ENCODE assay signal across 20 cellular contexts in genomic region chr1:204961765-204962419, GRCh38.
DNase-seq lines count a peak whose midpoint lies in the region; ATAC-seq and TF ChIP-seq lines count a peak whose summit lies in the region.
"Had no signal": no experiment of that assay in that cellular context is flagged by ENCODE, and none has a peak within 500 bp of the region (broad histone marks: within the 10 kb centered on the region; RNA-seq: fewer than 3 reads in every experiment).

No MANE protein-coding gene starts in this region.

- no peak overlapping the region for H3K9ac ChIP-seq in SU-DHL-6 (ENCODE audit: low read length)

- no peaks in the 10 kb centered on the region for H3K36me3 Mint-ChIP-seq in natural killer cell

- H3K9me3 ChIP-seq in BE2C (no peaks in the 10 kb centered on the region), HEK293 (ENCODE audit: control insufficient read depth, insufficient read depth, low read depth, low read length) (no peaks in the 10 kb centered on the region), SU-DHL-6 (ENCODE audit: insufficient read depth, low read length) (no peaks in the 10 kb centered on the region)
- H3K9me3 ChIP-seq: esophagus squamous epithelium, psoas muscle had no signal

- H3F3A ChIP-seq in SU-DHL-6 (ENCODE audit: insufficient read depth), result no peaks in the 10 kb centered on the region

- no peak overlapping the region for H3K27ac ChIP-seq in HEK293 (ENCODE audit: extremely low read depth, low read depth, low read length)
- no peak overlapping the region for H3K27ac ChIP-seq in SU-DHL-6 (ENCODE audit: low read depth, low read length)
- H3K27ac ChIP-seq: esophagus squamous epithelium, HL-60, psoas muscle had no signal

- H3K4me2 ChIP-seq in SU-DHL-6 (ENCODE audit: low read depth, low read length, poor library complexity, severe bottlenecking), result peak overlapping the region; percentile 21

- POLR2A ChIA-PET in HEK293 (lab: Yijun Ruan, JAX), result no interaction called here

- no peak overlapping the region for H3K4me3 Mint-ChIP-seq in natural killer cell
- H3K4me3 Mint-ChIP-seq: T-helper 2 cell treated with Interferon-gamma antibody and Interleukin-4, amounts not matched to agents 5 μg/mL and 100 μg/mL, for 36 hours had no signal

- intact Hi-C loops in natural killer cell (cut with micrococcal nuclease), result no loop called here

- H3K27me3 ChIP-seq in BE2C, result no peaks in the 10 kb centered on the region
- H3K27me3 ChIP-seq in SU-DHL-6 (ENCODE audit: low read length), result 0 out of 2 replicates have a peak, but pooled peaks cover 3% of the 10 kb centered on the region
- H3K27me3 ChIP-seq: esophagus squamous epithelium had no signal

- no peaks in the 10 kb centered on the region for H3K9me3 Mint-ChIP-seq in natural killer cell
- H3K9me3 Mint-ChIP-seq: T-helper 2 cell treated with Interferon-gamma antibody and Interleukin-4, amounts not matched to agents 5 μg/mL and 100 μg/mL, for 36 hours had no signal

- peaks cover 12 to 53% of the 10 kb centered on the region in 2 donors for H3K27me3 Mint-ChIP-seq in natural killer cell (ENCODE audit: low read depth in 2 of 2)

- no peak for DNase-seq in BE2C
- peak; percentile 60 for DNase-seq in islet precursor cell
- no peak for DNase-seq in HUDEP-2 (lab: John Stamatoyannopoulos, UW; ENCODE audit: unreplicated experiment in 76 of 76)
- DNase-seq in HPDE6-E6E7 (ENCODE audit: extremely low spot score), result no peak
- DNase-seq in natural killer cell, result no peak
- DNase-seq: activated naive CD4-positive, alpha-beta T cell treated with anti-CD3 and anti-CD28 coated beads, Interleukin-2, amount 50 U/mL, for 16 hours; dermis blood vessel endothelial cell; esophagus squamous epithelium; hippocampal formation; Kasumi-1; left colon; NCI-H187 treated with DMSO at 0.1 percent for 48 hours; psoas muscle; SHP77 treated with DMSO at 0.1 percent for 48 hours; stimulated activated CD4-positive, alpha-beta T cell treated with anti-CD3 and anti-CD28 coated beads, Interleukin-15, amount 100 ng/mL, for 24 hours had no signal

- no peaks in the 10 kb centered on the region for H3K9me2 ChIP-seq in SU-DHL-6 (replicated peaks; ENCODE audit: insufficient read depth, low read length)

- H4K20me1 ChIP-seq in SU-DHL-6 (ENCODE audit: low read depth, low read length), result no peaks in the 10 kb centered on the region

- CTCF ChIA-PET in HEK293 (lab: Yijun Ruan, JAX), result interaction anchor here (0.5 to 3.8 kb wide), 8 partner anchors 10 to 1969 kb away, joined by 3 to 15 read pairs (median 3); no protein-coding TSS in a partner anchor

- 0 out of 2 replicates have a peak, but pooled peaks have one; percentile 3 for TF ChIP-seq CTCF in BE2C (IDR thresholded peaks at IDR 0.05; ENCODE audit: low read depth, low read length)
- TF ChIP-seq CTCF in HEK293 (tag by site-specific recombination; IDR thresholded peaks at IDR 0.05), result no peak
- no peak for TF ChIP-seq CTCF in SU-DHL-6 (IDR thresholded peaks at IDR 0.05; ENCODE audit: insufficient read depth, low read length, poor library complexity, severe bottlenecking)
- no peak for TF ChIP-seq CTCF in natural killer cell (IDR thresholded peaks at IDR 0.05)

- H3K36me3 ChIP-seq in BE2C (no peaks in the 10 kb centered on the region; the same call in 1 of the 2 replicates), HEK293 (ENCODE audit: control insufficient read depth in 2 of 2, insufficient read depth in 1 of 2, low read length in 2 of 2) (no peaks in the 10 kb centered on the region), SU-DHL-6 (ENCODE audit: low read length) (no peaks in the 10 kb centered on the region)

- H3K4me1 ChIP-seq in BE2C (no peaks in the 10 kb centered on the region), HEK293 (ENCODE audit: control insufficient read depth, insufficient read depth, low read length) (no peaks in the 10 kb centered on the region)

- no peak overlapping the region for H2AFZ ChIP-seq in SU-DHL-6 (ENCODE audit: low read depth, low read length, severe bottlenecking)

- H3K4me1 Mint-ChIP-seq in natural killer cell, result no peaks in the 10 kb centered on the region

- H3K4me3 ChIP-seq in BE2C (ENCODE audit: low read depth, low read length) (no peak overlapping the region), HEK293 (ENCODE audit: low read depth, low read length) (no peak overlapping the region), SU-DHL-6 (ENCODE audit: insufficient read depth, low read length, poor library complexity, severe bottlenecking) (no peak overlapping the region)
- H3K4me3 ChIP-seq: esophagus squamous epithelium, psoas muscle had no signal

- no peaks in the 10 kb centered on the region for H3K79me2 ChIP-seq in SU-DHL-6 (ENCODE audit: insufficient read depth, low read length)

- ATAC-seq in HG03571 (IDR thresholded peaks at IDR 0.05; ENCODE audit: unreplicated experiment) (no peak), natural killer cell (no peak)
- ATAC-seq: left colon, psoas muscle had no signal

- no peak overlapping the region for H3K27ac Mint-ChIP-seq in natural killer cell
- H3K27ac Mint-ChIP-seq: T-helper 2 cell treated with Interferon-gamma antibody and Interleukin-4, amounts not matched to agents 5 μg/mL and 100 μg/mL, for 36 hours had no signal

TF ChIP-seq in HEK293, 187 proteins besides CTCF, POLR2A, EP300 and RAD21:
- TF ChIP-seq ZNF792 (tag by site-specific recombination; IDR thresholded peaks at IDR 0.05) (no peak), ZNF623 (tag by site-specific recombination; IDR thresholded peaks at IDR 0.05) (no peak), ZNF366 (tag by site-specific recombination; conservative IDR thresholded peaks at IDR 0.05) (no peak), ZSCAN30 (tag by site-specific recombination; IDR thresholded peaks at IDR 0.05) (no peak), BCL11B (tag by site-specific recombination; IDR thresholded peaks at IDR 0.05; ENCODE audit: low read depth) (no peak), ZSCAN5A (tag by site-specific recombination; IDR thresholded peaks at IDR 0.05) (no peak), ZIC2 (tag by site-specific recombination; IDR thresholded peaks at IDR 0.05) (peak; percentile 61), PRDM4 (tag by site-specific recombination; IDR thresholded peaks at IDR 0.05) (no peak), KLF9 (tag by site-specific recombination; IDR thresholded peaks at IDR 0.05; ENCODE audit: low read depth) (no peak), ZNF843 (tag by site-specific recombination; IDR thresholded peaks at IDR 0.05) (no peak), ZNF664 (tag by site-specific recombination; IDR thresholded peaks at IDR 0.05) (no peak), ZNF654 (tag by site-specific recombination; IDR thresholded peaks at IDR 0.05; ENCODE audit: low read depth) (peak; percentile 14; the same call in 1 of the 2 replicates), ZNF350 (tag by site-specific recombination; IDR thresholded peaks at IDR 0.05) (no peak), OSR2 (tag by site-specific recombination; IDR thresholded peaks at IDR 0.05) (no peak)
